9 cellular contexts compared by ENCODE assay signal in the genomic region with DNA sequence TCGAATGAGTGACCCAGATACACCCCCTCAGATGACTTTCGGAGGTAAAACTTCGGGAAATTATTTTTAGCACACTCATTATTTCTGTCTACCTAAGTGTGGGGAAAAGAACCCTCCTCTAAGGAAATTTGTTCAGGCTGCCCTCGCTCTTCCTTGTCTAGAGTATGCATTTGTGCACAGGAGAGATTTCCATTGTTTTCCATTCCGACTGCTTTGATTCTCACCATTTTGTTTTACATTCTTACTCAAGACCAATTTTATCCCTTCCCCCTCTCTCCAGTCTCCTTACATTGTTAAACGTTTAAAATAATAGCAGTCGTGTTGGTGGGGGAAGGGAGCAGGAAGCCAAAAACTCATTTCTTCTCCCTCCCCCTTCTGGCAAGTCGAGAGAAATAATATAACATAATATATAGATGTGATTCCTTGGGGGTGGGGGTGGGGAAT. TPM values are rescaled to one million over a fixed set of nuclear protein-coding genes. Genes with fewer than 3 reads are reported as not detected.
DNase-seq lines count a peak whose midpoint lies in the region; ATAC-seq, FAIRE-seq and TF ChIP-seq lines count a peak whose summit lies in the region.
"Had no signal": no experiment of that assay in that cellular context is flagged by ENCODE, and none has a peak within 500 bp of the region (broad histone marks: within the 10 kb centered on the region; RNA-seq: fewer than 3 reads in every experiment).

No MANE protein-coding gene starts in this region.

- H3K4me1 ChIP-seq in HUES64 (ENCODE audit: insufficient read depth, low read length) (peaks cover 40% of the 10 kb centered on the region), mucosa of rectum (ENCODE audit: control insufficient read depth in 2 of 2, insufficient read depth in 2 of 2, low read length in 2 of 2) (peaks cover 48 to 53% of the 10 kb centered on the region in 2 donors)

- TF ChIP-seq CTCF in bronchial epithelial cell (IDR thresholded peaks at IDR 0.05; ENCODE audit: insufficient read depth, low read length, severe bottlenecking) = peak; percentile 8

- H3K9me3 ChIP-seq in HUES64 (ENCODE audit: insufficient read depth, low read depth, low read length) = no peaks in the 10 kb centered on the region
- H3K9me3 ChIP-seq in mucosa of rectum (ENCODE audit: control insufficient read depth in 2 of 2, low read length in 2 of 2) = no peaks in the 10 kb centered on the region

- WGBS in HUES64 = 6% methylated on average over 5 of the region's 8 CpGs

- no peak overlapping the region; the same call in 1 of the 2 replicates for H3K9ac ChIP-seq in HUES64 (ENCODE audit: low read depth, low read length)
- peak overlapping the region; percentile 79 to 95 for H3K9ac ChIP-seq in mucosa of rectum (ENCODE audit: low read depth in 1 of 2, low read length in 2 of 2)

- H3K4me3 ChIP-seq in HUES64 (ENCODE audit: low read length) (peak overlapping the region; percentile 56), bronchial epithelial cell (ENCODE audit: low read depth, low read length) (peak overlapping the region; percentile 94), mucosa of rectum (ENCODE audit: low read length in 2 of 2) (peak overlapping the region; percentile 84 to 88)

- H3K27ac ChIP-seq in HUES64 (ENCODE audit: low read depth, low read length) = no peak overlapping the region
- peak overlapping the region; percentile 91 to 96 for H3K27ac ChIP-seq in mucosa of rectum (ENCODE audit: low read depth in 2 of 2, low read length in 2 of 2)

- no peak for ATAC-seq in GM21723 (IDR thresholded peaks at IDR 0.05; ENCODE audit: unreplicated experiment)

- H3K27me3 ChIP-seq in HUES64 (ENCODE audit: insufficient read depth, low read length) (peaks cover 18% of the 10 kb centered on the region), bronchial epithelial cell (ENCODE audit: control insufficient read depth, insufficient read depth, low read length) (no peaks in the 10 kb centered on the region), mucosa of rectum (ENCODE audit: control insufficient read depth in 2 of 2, insufficient read depth in 2 of 2, low read length in 2 of 2) (no peaks in the 10 kb centered on the region)

- peak; percentile 41 for DNase-seq in ACHN
- DNase-seq in bronchial epithelial cell (ENCODE audit: low read depth) = no peak
- DNase-seq in EL = no peak
- DNase-seq in activated CD4-positive, CD25-positive, alpha-beta regulatory T cell (lab: John Stamatoyannopoulos, UW) = no peak
- DNase-seq in activated naive CD4-positive, alpha-beta T cell treated with Interleukin-2 at 50 U/mL for 16 hours = no peak

- in situ Hi-C loops in ACHN (cut with HindIII; ENCODE audit: low pct_ligation_motif_present, low pct_unique_long_range_greater_than_20kb, low sequenced_read_pairs) = no loop called here

- peaks cover 9% of the 10 kb centered on the region for H3K36me3 ChIP-seq in HUES64 (ENCODE audit: insufficient read depth, low read length)
- peaks cover 17% of the 10 kb centered on the region for H3K36me3 ChIP-seq in bronchial epithelial cell (ENCODE audit: control insufficient read depth, insufficient read depth, low read length)
- peaks cover 7 to 16% of the 10 kb centered on the region in 2 donors for H3K36me3 ChIP-seq in mucosa of rectum (ENCODE audit: control insufficient read depth in 2 of 2, insufficient read depth in 2 of 2, low read length in 2 of 2)

- FAIRE-seq in bronchial epithelial cell (lab: Jason Lieb, UNC) = no peak

RNA-seq across cellular contexts. Expression of a gene that starts 1.5 kb away (rescaled TPM):
- 23.9 TPM for polyA plus RNA-seq in HUES64 (2013, experiment 1 of 2)
- 24.9 TPM for polyA plus RNA-seq in HUES64 (2013, experiment 2 of 2)
- total RNA-seq in bronchial epithelial cell = 41.3 and 98.2 TPM in 2 replicates

RNA-seq across cellular contexts. Expression of a gene that starts 29.0 kb away (rescaled TPM):
- 1.1 TPM for polyA plus RNA-seq in HUES64 (2013, experiment 1 of 2)
- 1.0 TPM for polyA plus RNA-seq in HUES64 (2013, experiment 2 of 2)
- 7.8 and 8.2 TPM in 2 replicates for total RNA-seq in bronchial epithelial cell

RNA-seq across cellular contexts. Expression of a gene that starts 29.3 kb away (rescaled TPM):
- polyA plus RNA-seq in HUES64 (2013, experiment 1 of 2) = 12.3 TPM
- polyA plus RNA-seq in HUES64 (2013, experiment 2 of 2) = 8.8 TPM
- 6.5 and 9.0 TPM in 2 replicates for total RNA-seq in bronchial epithelial cell

RNA-seq across cellular contexts. Expression of a gene that starts 29.7 kb away (rescaled TPM):
- 49.8 TPM for polyA plus RNA-seq in HUES64 (2013, experiment 1 of 2)
- 47.3 TPM for polyA plus RNA-seq in HUES64 (2013, experiment 2 of 2)
- 36.6 and 47.5 TPM in 2 replicates for total RNA-seq in bronchial epithelial cell

RNA-seq across cellular contexts. Expression of a gene that starts 32.2 kb away (rescaled TPM):
- 11.1 TPM for polyA plus RNA-seq in HUES64 (2013, experiment 1 of 2)
- 13.9 TPM for polyA plus RNA-seq in HUES64 (2013, experiment 2 of 2)
- 0.64 TPM in 1 of 2 replicates, not detected in the other for total RNA-seq in bronchial epithelial cell
- total RNA-seq: RPMI7951 had no signal
